Comparison of ENCODE assay signal across 18 cellular contexts in the genomic region with DNA sequence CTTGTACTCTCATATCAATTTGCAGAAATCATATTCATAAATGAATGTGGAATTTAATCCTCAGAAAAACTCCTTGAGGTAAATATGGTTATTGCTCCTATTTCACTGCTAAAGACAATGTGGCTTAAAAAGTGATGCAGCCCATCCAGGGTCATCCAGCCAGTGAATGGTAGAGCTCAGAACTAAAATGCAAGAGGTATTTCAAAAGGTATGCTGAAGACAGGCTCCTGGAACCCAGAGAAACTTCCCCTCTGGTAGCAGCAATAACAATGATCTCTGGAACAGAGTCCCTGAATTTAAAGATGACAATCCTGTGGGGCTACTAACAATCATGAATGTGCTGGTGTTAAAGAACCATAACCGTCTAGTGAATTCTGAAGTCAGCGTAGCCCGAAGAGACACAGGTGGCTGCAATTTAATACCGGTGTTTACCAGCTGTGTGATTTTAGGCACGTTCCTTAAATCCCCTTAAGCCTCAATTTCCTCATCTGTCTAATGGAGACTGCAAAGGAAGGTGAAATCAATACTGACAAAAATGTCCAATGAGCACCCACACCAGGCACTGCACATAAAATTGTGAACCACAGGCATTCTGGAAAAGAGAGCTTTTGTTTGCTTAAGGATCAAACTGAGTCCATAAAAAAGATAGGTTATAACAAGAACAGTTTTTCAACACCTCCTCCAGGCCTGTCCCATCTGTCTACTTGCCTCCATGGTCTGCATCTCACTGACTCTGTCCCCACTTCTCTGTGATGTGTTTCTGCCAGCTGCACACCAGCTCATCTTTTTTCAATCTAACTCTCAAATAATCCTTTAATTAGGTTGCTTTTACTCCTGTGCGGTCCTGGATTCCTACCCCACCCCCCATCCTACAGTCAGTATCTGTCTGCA. TPM values are rescaled to one million over a fixed set of nuclear protein-coding genes. Genes with fewer than 3 reads are reported as not detected.
DNase-seq lines count a peak whose midpoint lies in the region; ATAC-seq, FAIRE-seq and TF ChIP-seq lines count a peak whose summit lies in the region.
"Had no signal": no experiment of that assay in that cellular context is flagged by ENCODE, and none has a peak within 500 bp of the region (broad histone marks: within the 10 kb centered on the region; RNA-seq: fewer than 3 reads in every experiment).

No MANE protein-coding gene starts in this region.

- peak overlapping the region; percentile 31 for H3K4me3 Mint-ChIP-seq in glutamatergic neuron (ENCODE audit: unreplicated experiment)
- H3K4me3 Mint-ChIP-seq: activated naive CD4-positive, alpha-beta T cell treated with anti-CD3 and anti-CD28 coated beads for 36 hours; T-cell had no signal

- H3K27me3 Mint-ChIP-seq in glutamatergic neuron (ENCODE audit: unreplicated experiment): no peaks in the 10 kb centered on the region
- H3K27me3 Mint-ChIP-seq: T-cell had no signal

- H3K27ac ChIP-seq in heart right ventricle: no peak overlapping the region
- H3K27ac ChIP-seq: coronary artery, Peyer's patch had no signal

- no peaks in the 10 kb centered on the region for H3K27me3 ChIP-seq in heart right ventricle
- H3K27me3 ChIP-seq: Peyer's patch had no signal

- no peaks in the 10 kb centered on the region for H3K9me3 Mint-ChIP-seq in glutamatergic neuron (ENCODE audit: unreplicated experiment)
- H3K9me3 Mint-ChIP-seq: activated naive CD4-positive, alpha-beta T cell treated with anti-CD3 and anti-CD28 coated beads for 36 hours; T-cell had no signal

- POLR2A ChIA-PET in HEK293T (lab: Yijun Ruan, JAX): interaction anchor here (0.6 to 1.4 kb wide), 3 partner anchors 10 to 115 kb away, joined by 3 read pairs; a partner anchor contains a TSS

- CTCF ChIA-PET in HEK293T (lab: Yijun Ruan, JAX): interaction anchor here (1.0 to 1.1 kb wide), 2 partner anchors 10 to 351 kb away, joined by 3 read pairs; a partner anchor contains a TSS

- WGBS in heart right ventricle, 2 donors: 92 to 94% methylated on average over 6 of the region's 6 CpGs

- TF ChIP-seq CTCF in D721Med (IDR thresholded peaks at IDR 0.05; ENCODE audit: insufficient read depth, missing control alignments) (no peak), glutamatergic neuron (IDR thresholded peaks at IDR 0.05; ENCODE audit: partially characterized antibody, unreplicated experiment) (no peak), heart right ventricle (IDR thresholded peaks at IDR 0.05) (no peak)

- peaks cover 0 to 41% (median 1%) of the 10 kb centered on the region in 9 donors for H3K36me3 ChIP-seq in heart right ventricle

- ATAC-seq in heart right ventricle (no peak), GM19463 (IDR thresholded peaks at IDR 0.05; ENCODE audit: unreplicated experiment) (no peak), HG02763 (IDR thresholded peaks at IDR 0.05; ENCODE audit: unreplicated experiment) (no peak)
- ATAC-seq: T-cell had no signal

- no peaks in the 10 kb centered on the region for H3K9me3 ChIP-seq in heart right ventricle
- H3K9me3 ChIP-seq: Peyer's patch had no signal

- no peaks in the 10 kb centered on the region for H3K36me3 Mint-ChIP-seq in glutamatergic neuron (ENCODE audit: unreplicated experiment)

- peaks cover 7% of the 10 kb centered on the region for H3K4me1 Mint-ChIP-seq in glutamatergic neuron (ENCODE audit: low read depth, unreplicated experiment)

- FAIRE-seq in D721Med (lab: Jason Lieb, UNC): peak; percentile 84
- FAIRE-seq: small intestine had no signal

- H3K27ac Mint-ChIP-seq in glutamatergic neuron (ENCODE audit: unreplicated experiment): peak overlapping the region; percentile 44
- H3K27ac Mint-ChIP-seq: activated naive CD4-positive, alpha-beta T cell treated with anti-CD3 and anti-CD28 coated beads for 36 hours; T-cell had no signal

- DNase-seq in D721Med (ENCODE audit: insufficient read length, low spot score): no peak
- no peak for DNase-seq in HEK293T (ENCODE audit: extremely low spot score)
- DNase-seq in NCI-H82 treated with DMSO at 0.1 percent for 48 hours (lab: John Stamatoyannopoulos, UW; ENCODE audit: unreplicated experiment): peak; percentile 98
- DNase-seq in glutamatergic neuron: no peak
- DNase-seq in heart right ventricle: no peak
- no peak for DNase-seq in AG08395 (ENCODE audit: low spot score)
- DNase-seq: activated CD4-positive, CD25-positive, alpha-beta regulatory T cell; activated naive CD4-positive, alpha-beta T cell treated with anti-CD3 and anti-CD28 coated beads for 36 hours; DMS79 treated with DMSO at 0.1 percent for 48 hours; MV-4-11; NCI-H446 treated with DMSO at 0.1 percent for 48 hours; Peyer's patch; small intestine; stimulated activated naive CD4-positive, alpha-beta T cell; T-cell had no signal

- intact Hi-C loops in heart right ventricle (cut with DNase I): no loop called here

- H3K4me1 ChIP-seq in heart right ventricle: peaks cover 0 to 31% (median 0%) of the 10 kb centered on the region in 9 donors
- H3K4me1 ChIP-seq: Peyer's patch had no signal

- H3K4me3 ChIP-seq in heart right ventricle: no peak overlapping the region
- H3K4me3 ChIP-seq: coronary artery, Peyer's patch had no signal

TF ChIP-seq in HEK293T, 16 proteins besides CTCF, POLR2A, EP300 and RAD21:
- no peak for TF ChIP-seq LEF1 (IDR thresholded peaks at IDR 0.05; ENCODE audit: borderline replicate concordance)
- no peak for TF ChIP-seq BHLHE40 (IDR thresholded peaks at IDR 0.05; ENCODE audit: borderline replicate concordance)
- TF ChIP-seq NFRKB (IDR thresholded peaks at IDR 0.05): no peak
- TF ChIP-seq FOXM1 (IDR thresholded peaks at IDR 0.05; ENCODE audit: borderline replicate concordance): no peak
- TF ChIP-seq, protein P1, sequence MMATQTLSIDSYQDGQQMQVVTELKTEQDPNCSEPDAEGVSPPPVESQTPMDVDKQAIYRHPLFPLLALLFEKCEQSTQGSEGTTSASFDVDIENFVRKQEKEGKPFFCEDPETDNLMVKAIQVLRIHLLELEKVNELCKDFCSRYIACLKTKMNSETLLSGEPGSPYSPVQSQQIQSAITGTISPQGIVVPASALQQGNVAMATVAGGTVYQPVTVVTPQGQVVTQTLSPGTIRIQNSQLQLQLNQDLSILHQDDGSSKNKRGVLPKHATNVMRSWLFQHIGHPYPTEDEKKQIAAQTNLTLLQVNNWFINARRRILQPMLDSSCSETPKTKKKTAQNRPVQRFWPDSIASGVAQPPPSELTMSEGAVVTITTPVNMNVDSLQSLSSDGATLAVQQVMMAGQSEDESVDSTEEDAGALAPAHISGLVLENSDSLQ (IDR thresholded peaks at IDR 0.05): no peak
- TF ChIP-seq ZNF384 (IDR thresholded peaks at IDR 0.05): no peak
- 0 out of 2 replicates have a peak, but pooled peaks have one; percentile 16 for TF ChIP-seq CTBP1 (IDR thresholded peaks at IDR 0.05; ENCODE audit: borderline replicate concordance)
- no peak for TF ChIP-seq SP1 (IDR thresholded peaks at IDR 0.05)
- TF ChIP-seq SUZ12 (IDR thresholded peaks at IDR 0.05): no peak
- no peak for TF ChIP-seq L3MBTL2 (conservative IDR thresholded peaks at IDR 0.05)
- TF ChIP-seq ARNT (IDR thresholded peaks at IDR 0.05): 0 out of 2 replicates have a peak, but pooled peaks have one; percentile 44
- no peak for TF ChIP-seq FOXA1 (IDR thresholded peaks at IDR 0.05)

RNA-seq across cellular contexts. Expression of a gene that starts 10.5 kb away (rescaled TPM):
- total RNA-seq in glutamatergic neuron (ENCODE audit: unreplicated experiment) (30.3 TPM), heart right ventricle (10 to 100 TPM; 16.3 to 29.3 (median 23.7) TPM)
- polyA plus RNA-seq in heart right ventricle: 10 to 100 TPM in 1 of 2 donors, 1 to 10 TPM in 1; 8.6 to 11.5 TPM

RNA-seq across cellular contexts. Expression of a gene that starts 18.7 kb away (rescaled TPM):
- total RNA-seq in glutamatergic neuron (ENCODE audit: unreplicated experiment) (44.3 TPM), heart right ventricle (10 to 100 TPM; 42.5 to 60.8 (median 52.0) TPM)
- polyA plus RNA-seq in heart right ventricle: 10 to 100 TPM; 29.9 to 30.9 TPM
